Comparison of ENCODE assay signal across 14 cellular contexts in genomic region chr17:75647061-75647460, GRCh38. TPM values are rescaled to one million over a fixed set of nuclear protein-coding genes. Genes with fewer than 3 reads are reported as not detected.
A peak's percentile ranks its signal among the peaks of the same experiment; 100 is the strongest.
DNase-seq lines count a peak whose midpoint lies in the region; ATAC-seq and TF ChIP-seq lines count a peak whose summit lies in the region.
"Had no signal": no experiment of that assay in that cellular context is flagged by ENCODE, and none has a peak within 500 bp of the region (broad histone marks: within the 10 kb centered on the region; RNA-seq: fewer than 3 reads in every experiment).

No MANE protein-coding gene starts in this region.

- peak overlapping the region; percentile 4 for H2BK120ac ChIP-seq in trophoblast cell (ENCODE audit: insufficient read depth, low read length, poor library complexity)

- no peak overlapping the region for H3K4ac ChIP-seq in trophoblast cell (ENCODE audit: low read depth, low read length)

- H3K9ac ChIP-seq in BLaER1 treated with 17β-estradiol and CSF1 and Interleukin-3, amounts not matched to agents 10 nM and 100 nM = 0 out of 22 replicates have a peak overlapping the region, but pooled peaks of 2 of the 11 experiments have one; percentile 10 to 63
- H3K9ac ChIP-seq in trophoblast cell (ENCODE audit: low read length) = no peak overlapping the region

- no peak for ATAC-seq in GM18873 (IDR thresholded peaks at IDR 0.05; ENCODE audit: low FRiP score, unreplicated experiment)
- ATAC-seq in HG03108 (IDR thresholded peaks at IDR 0.05; ENCODE audit: unreplicated experiment) = no peak

- H3K79me1 ChIP-seq in trophoblast cell (ENCODE audit: low read length) = peaks cover 24% of the 10 kb centered on the region

- H2AFZ ChIP-seq in trophoblast cell (ENCODE audit: insufficient read depth, low read length, poor library complexity) = no peak overlapping the region

- H2BK12ac ChIP-seq in trophoblast cell (ENCODE audit: low read length) = peak overlapping the region; percentile 1

- H3K79me2 ChIP-seq in trophoblast cell (ENCODE audit: control insufficient read depth, insufficient read depth, low read length, poor library complexity) = peaks cover 2% of the 10 kb centered on the region

- H2BK5ac ChIP-seq in trophoblast cell (ENCODE audit: low read depth, low read length, poor library complexity) = no peak overlapping the region

- no peaks in the 10 kb centered on the region for H4K20me1 ChIP-seq in BLaER1 treated with 17β-estradiol and CSF1 and Interleukin-3, amounts not matched to agents 10 nM and 100 nM

- no peak overlapping the region for H3K18ac ChIP-seq in trophoblast cell (ENCODE audit: low read length)

- H4K8ac ChIP-seq in trophoblast cell (ENCODE audit: low read depth, low read length) = no peak overlapping the region

- H3K36me3 ChIP-seq in BLaER1 treated with 17β-estradiol and CSF1 and Interleukin-3, amounts not matched to agents 10 nM and 100 nM = peaks cover 22 to 58% (median 41%) of the 10 kb centered on the region in 11 experiments
- peaks cover 0 to 16% (median 0%) of the 10 kb centered on the region in 3 donors for H3K36me3 ChIP-seq in Peyer's patch
- H3K36me3 ChIP-seq in trophoblast cell (ENCODE audit: control insufficient read depth in 1 of 2, insufficient read depth in 2 of 2, low read length in 2 of 2) = peaks cover 11 to 18% of the 10 kb centered on the region in 2 experiments

- H3K4me2 ChIP-seq in BLaER1 treated with 17β-estradiol and CSF1 and Interleukin-3, amounts not matched to agents 10 nM and 100 nM = peak overlapping the region in 2 of 11 experiments; percentile 75 to 87; a peak in 3 of 22 replicates
- no peak overlapping the region for H3K4me2 ChIP-seq in trophoblast cell (ENCODE audit: low read length)

- peak overlapping the region in 7 of 11 experiments; percentile 65 to 81 (median 70); a peak in 12 of 22 replicates for H3K27ac ChIP-seq in BLaER1 treated with 17β-estradiol and CSF1 and Interleukin-3, amounts not matched to agents 10 nM and 100 nM
- H3K27ac ChIP-seq in Peyer's patch (peak overlapping the region in 3 of 4 donors; percentile 80 to 96 (median 91)), trophoblast cell (ENCODE audit: low read depth, low read length) (peak overlapping the region; percentile 98)
- H3K27ac ChIP-seq: psoas muscle had no signal

- no peaks in the 10 kb centered on the region for H3K9me3 ChIP-seq in BLaER1 treated with 17β-estradiol and CSF1 and Interleukin-3, amounts not matched to agents 10 nM and 100 nM (replicated peaks in 1 of 11)
- H3K9me3 ChIP-seq in Peyer's patch = no peaks in the 10 kb centered on the region
- no peaks in the 10 kb centered on the region for H3K9me3 ChIP-seq in trophoblast cell (ENCODE audit: insufficient read depth, low read depth, low read length)
- H3K9me3 ChIP-seq: esophagus squamous epithelium, psoas muscle had no signal

- no peak overlapping the region for H2AK5ac ChIP-seq in trophoblast cell (ENCODE audit: low read length)

- no peak for TF ChIP-seq CTCF in Peyer's patch (IDR thresholded peaks at IDR 0.05)

- DNase-seq in Peyer's patch (no peak), islet precursor cell (peak; percentile 62), trophoblast cell (peak in 1 of 2 donors; percentile 56), NCI-H82 treated with DMSO at 0.1 percent for 48 hours (lab: John Stamatoyannopoulos, UW; ENCODE audit: unreplicated experiment) (no peak), DMS 273 (lab: John Stamatoyannopoulos, UW; ENCODE audit: unreplicated experiment) (no peak)
- DNase-seq: activated naive CD4-positive, alpha-beta T cell treated with anti-CD3 and anti-CD28 coated beads for 36 hours; esophagus squamous epithelium; NCI-H1694; NCI-H2227 treated with DMSO at 0.1 percent for 48 hours; psoas muscle had no signal

- peaks cover 16 to 42% (median 26%) of the 10 kb centered on the region in 10 experiments for H3K4me1 ChIP-seq in BLaER1 treated with 17β-estradiol and CSF1 and Interleukin-3, amounts not matched to agents 10 nM and 100 nM
- H3K4me1 ChIP-seq in Peyer's patch (peaks cover 0 to 16% (median 0%) of the 10 kb centered on the region in 4 donors), trophoblast cell (ENCODE audit: control insufficient read depth in 1 of 2, insufficient read depth in 2 of 2, low read length in 2 of 2) (peaks cover 32 to 36% of the 10 kb centered on the region in 2 experiments)
- H3K4me1 ChIP-seq: psoas muscle had no signal

- H3K27me3 ChIP-seq in BLaER1 treated with 17β-estradiol and CSF1 and Interleukin-3, amounts not matched to agents 10 nM and 100 nM = no peaks in the 10 kb centered on the region
- no peaks in the 10 kb centered on the region for H3K27me3 ChIP-seq in Peyer's patch
- H3K27me3 ChIP-seq in trophoblast cell (ENCODE audit: insufficient read depth, low read length) = no peaks in the 10 kb centered on the region
- H3K27me3 ChIP-seq: esophagus squamous epithelium had no signal

- no peak for TF ChIP-seq POLR2A in Peyer's patch (IDR thresholded peaks at IDR 0.05)

- no peak overlapping the region for H3K23ac ChIP-seq in trophoblast cell (ENCODE audit: low read length)

- H4K91ac ChIP-seq in trophoblast cell (ENCODE audit: low read depth, low read length) = peak overlapping the region; percentile 72

- H3K4me3 ChIP-seq in BLaER1 treated with 17β-estradiol and CSF1 and Interleukin-3, amounts not matched to agents 10 nM and 100 nM = no peak overlapping the region
- H3K4me3 ChIP-seq in Peyer's patch (peak overlapping the region in 2 of 4 donors; percentile 30 to 40), trophoblast cell (ENCODE audit: low read depth, low read length) (no peak overlapping the region)
- H3K4me3 ChIP-seq: esophagus squamous epithelium, psoas muscle had no signal

- no peak overlapping the region for H3K14ac ChIP-seq in trophoblast cell (ENCODE audit: low read length)

- no CpG with 5 or more reads among the region's 7 CpGs for WGBS in trophoblast cell (ENCODE audit: extremely low coverage, insufficient coverage, insufficient read length)

- no peak overlapping the region for H4K12ac ChIP-seq in trophoblast cell (ENCODE audit: low read depth, low read length)

RNA-seq across cellular contexts. Expression of gene SMIM5, which starts 13.8 kb away (rescaled TPM):
- total RNA-seq in Peyer's patch = 100 to 1,000 TPM in 1 of 4 donors, 10 to 100 TPM in 2, not detected in 1; 68.8 to 161 (median 97.1) TPM
- 0.37 and 0.38 TPM in 2 replicates for polyA plus RNA-seq in trophoblast cell (2013)
- total RNA-seq: activated naive CD4-positive, alpha-beta T cell treated with anti-CD3 and anti-CD28 coated beads for 36 hours; M059J had no signal

RNA-seq across cellular contexts. Expression of gene RECQL5, which starts 19.9 kb away (rescaled TPM):
- total RNA-seq in Peyer's patch = 10 to 100 TPM; 26.3 to 85.0 (median 44.1) TPM
- 15.8 and 16.4 TPM in 2 replicates for polyA plus RNA-seq in trophoblast cell (2013)

RNA-seq across cellular contexts. Expression of gene SAP30BP, which starts 20.1 kb away (rescaled TPM):
- total RNA-seq in Peyer's patch = 100 to 1,000 TPM in 2 of 4 donors, 10 to 100 TPM in 2; 65.3 to 117 (median 101) TPM
- 75.6 and 77.7 TPM in 2 replicates for polyA plus RNA-seq in trophoblast cell (2013)

RNA-seq across cellular contexts. Expression of gene MYO15B, which starts 59.5 kb away (rescaled TPM):
- total RNA-seq in Peyer's patch = 1,000 to 10,000 TPM in 3 of 4 donors, 100 to 1,000 TPM in 1; 552 to 2,671 (median 1,951) TPM
- 8.3 and 8.9 TPM in 2 replicates for polyA plus RNA-seq in trophoblast cell (2013)
